ENCODE assay signal across 21 cellular contexts in genomic region chr20:62315773-62316172, GRCh38.
"Had no signal": no experiment of that assay in that cellular context is flagged by ENCODE, and none has a peak within 500 bp of the region (broad histone marks: within the 10 kb centered on the region; RNA-seq: fewer than 3 reads in every experiment).

No MANE protein-coding gene starts in this region.

- H3K27me3 Mint-ChIP-seq: IgD-negative memory B cell had no signal

- H3K4me3 ChIP-seq: SJSA1, SK-N-MC had no signal

- H3K36me3 ChIP-seq: SJSA1 had no signal

- H3K27me3 ChIP-seq: SJSA1 had no signal

- H3K9me3 ChIP-seq: SJSA1 had no signal

- H3K36me3 Mint-ChIP-seq: IgD-negative memory B cell had no signal

- FAIRE-seq: RCC 7860 had no signal

- DNase-seq: KBM-7, MV-4-11, NCI-H1048, NCI-H1105, NCI-H1417, NCI-H1436 treated with DMSO at 0.1 percent for 48 hours, NCI-H1694, NCI-H1930, NCI-H2081, NCI-H2107, NCI-H2227 treated with DMSO at 0.1 percent for 48 hours, NCI-H524 treated with DMSO at 0.1 percent for 48 hours, NCI-H69, NCI-H774, Right ventricle myocardium superior, RPMI8226, SIG-M5 had no signal

- H3K4me1 ChIP-seq: SJSA1 had no signal

- H3K4me3 Mint-ChIP-seq: IgD-negative memory B cell had no signal

- H3K27ac ChIP-seq: SJSA1, SK-N-MC had no signal
